ENCODE assay signal across 1 cellular context in genomic region chr3:100436951-100437350, GRCh38.
TF ChIP-seq lines count a peak whose summit lies in the region.

No MANE protein-coding gene starts in this region.

TF ChIP-seq in HepG2, 621 proteins besides CTCF, POLR2A, EP300 and RAD21:
- TF ChIP-seq ARNT2 (CRISPR knock-in tag; IDR thresholded peaks at IDR 0.05; ENCODE audit: low read depth) (no peak), ZNF12 (CRISPR knock-in tag; IDR thresholded peaks at IDR 0.05) (peak; percentile 97)
